2 cellular contexts compared by ENCODE assay signal in genomic region chr5:96340357-96340756, GRCh38.
A peak's percentile ranks its signal among the peaks of the same experiment; 100 is the strongest.
TF ChIP-seq lines count a peak whose summit lies in the region.

No MANE protein-coding gene starts in this region.

TF ChIP-seq in liver, 16 proteins besides CTCF, POLR2A, EP300 and RAD21 (continued from another document):
- TF ChIP-seq ZBTB33 (IDR thresholded peaks at IDR 0.05): no peak
- peak; percentile 77 for TF ChIP-seq YY1 (IDR thresholded peaks at IDR 0.05)
- TF ChIP-seq JUND (IDR thresholded peaks at IDR 0.05): peak in 1 of 2 donors; percentile 52
- no peak for TF ChIP-seq REST (IDR thresholded peaks at IDR 0.05)
- TF ChIP-seq FOXA1 (IDR thresholded peaks at IDR 0.05): peak; percentile 38
- TF ChIP-seq TAF1 (conservative IDR thresholded peaks at IDR 0.05): no peak
- no peak for TF ChIP-seq NR2F2 (IDR thresholded peaks at IDR 0.05)
- peak; percentile 48 for TF ChIP-seq FOXA2 (IDR thresholded peaks at IDR 0.05)
- peak; percentile 64 for TF ChIP-seq SP1 (IDR thresholded peaks at IDR 0.05)
- peak; percentile 38 for TF ChIP-seq MAX (IDR thresholded peaks at IDR 0.05)
- no peak for TF ChIP-seq GABPA (IDR thresholded peaks at IDR 0.05 in 1 of 2, conservative IDR thresholded peaks at IDR 0.05 in 1 of 2)
- TF ChIP-seq EGR1 (IDR thresholded peaks at IDR 0.05; ENCODE audit: low read depth in 2 of 2): no peak
- peak; percentile 66 to 67 for TF ChIP-seq RXRA (IDR thresholded peaks at IDR 0.05)
- peak; percentile 36 for TF ChIP-seq HNF4G (IDR thresholded peaks at IDR 0.05)
TF ChIP-seq in liver: peak in this region for 9.

TF ChIP-seq in HepG2, 621 proteins besides CTCF, POLR2A, EP300 and RAD21 (continued from another document):
- no peak for TF ChIP-seq CREB3 (CRISPR knock-in tag; IDR thresholded peaks at IDR 0.05)
- TF ChIP-seq ZFY (CRISPR knock-in tag; IDR thresholded peaks at IDR 0.05): no peak
- no peak for TF ChIP-seq IRF9 (CRISPR knock-in tag; IDR thresholded peaks at IDR 0.05; ENCODE audit: borderline replicate concordance)
- no peak for TF ChIP-seq ZBTB21 (CRISPR knock-in tag; IDR thresholded peaks at IDR 0.05)
- no peak for TF ChIP-seq KDM5A (IDR thresholded peaks at IDR 0.05; ENCODE audit: borderline replicate concordance, low read length)
- no peak for TF ChIP-seq ZNF335 (CRISPR knock-in tag; IDR thresholded peaks at IDR 0.05)
- TF ChIP-seq ZNF33A (CRISPR knock-in tag; IDR thresholded peaks at IDR 0.05; ENCODE audit: borderline replicate concordance): no peak
- no peak for TF ChIP-seq NCOA2 (CRISPR knock-in tag; IDR thresholded peaks at IDR 0.05)
- TF ChIP-seq MLX (CRISPR knock-in tag; IDR thresholded peaks at IDR 0.05): no peak
- TF ChIP-seq KLF11 (CRISPR knock-in tag; IDR thresholded peaks at IDR 0.05): no peak
- TF ChIP-seq ZNF367 (CRISPR knock-in tag; IDR thresholded peaks at IDR 0.05; ENCODE audit: borderline replicate concordance): no peak
- TF ChIP-seq ZSCAN31 (CRISPR knock-in tag; IDR thresholded peaks at IDR 0.05; ENCODE audit: low read depth): no peak
- TF ChIP-seq DNMT1 (CRISPR knock-in tag; IDR thresholded peaks at IDR 0.05): no peak
